ENCODE assay signal across 10 cellular contexts in genomic region chr10:107442035-107442505, GRCh38.
DNase-seq lines count a peak whose midpoint lies in the region; ATAC-seq and TF ChIP-seq lines count a peak whose summit lies in the region.
"Had no signal": no experiment of that assay in that cellular context is flagged by ENCODE, and none has a peak within 500 bp of the region (broad histone marks: within the 10 kb centered on the region; RNA-seq: fewer than 3 reads in every experiment).

No MANE protein-coding gene starts in this region.

- intact Hi-C loops in left ventricle myocardium superior (cut with micrococcal nuclease), result no loop called here
- intact Hi-C loops in left colon (cut with DNase I, micrococcal nuclease), result no loop called here

- no peaks in the 10 kb centered on the region for H3K9me3 ChIP-seq in hepatocyte (ENCODE audit: low read depth)

- H3K36me3 ChIP-seq in brain microvascular endothelial cell (replicated peaks) (no peaks in the 10 kb centered on the region), hepatocyte (replicated peaks; ENCODE audit: insufficient read depth, low read depth) (no peaks in the 10 kb centered on the region)

- no peaks in the 10 kb centered on the region for H3K79me2 ChIP-seq in hepatocyte

- ATAC-seq in GM19468 (IDR thresholded peaks at IDR 0.05; ENCODE audit: extremely low read depth, unreplicated experiment), result peak; percentile 100
- ATAC-seq in HG03139 (IDR thresholded peaks at IDR 0.05; ENCODE audit: unreplicated experiment), result peak; percentile 91
- no peak for ATAC-seq in left ventricle myocardium superior
- ATAC-seq in left colon, result no peak

- in situ Hi-C loops in brain microvascular endothelial cell (cut with HindIII; ENCODE audit: low pct_ligation_motif_present, low sequenced_read_pairs), result no loop called here

- DNase-seq in AG10803 (ENCODE audit: low read depth) (peak; percentile 8), brain microvascular endothelial cell (no peak), Ammon's horn (ENCODE audit: low spot score) (no peak), hepatocyte (ENCODE audit: low spot score) (no peak), left ventricle myocardium superior (no peak), left colon (no peak)
- DNase-seq: CD4-positive, CD25-positive, alpha-beta regulatory T cell had no signal

- TF ChIP-seq CTCF in AG10803 (conservative IDR thresholded peaks at IDR 0.05; ENCODE audit: low read length), result no peak
- TF ChIP-seq CTCF in brain microvascular endothelial cell (IDR thresholded peaks at IDR 0.05; ENCODE audit: low read depth, low read length, missing control alignments), result no peak
- no peak for TF ChIP-seq CTCF in hepatocyte (IDR thresholded peaks at IDR 0.05; ENCODE audit: poor library complexity)

- H3K4me1 ChIP-seq in hepatocyte (ENCODE audit: insufficient read depth), result no peaks in the 10 kb centered on the region

- whole genome bisulfite sequencing in hepatocyte (ENCODE audit: low lambda C conversion rate, missing lambda C conversion rate), result 53% methylated on average over 5 of the region's 5 CpGs

- H3K27me3 ChIP-seq in brain microvascular endothelial cell (replicated peaks) (no peaks in the 10 kb centered on the region), hepatocyte (no peaks in the 10 kb centered on the region)

- H3K4me2 ChIP-seq in hepatocyte, result no peak overlapping the region

- no peaks in the 10 kb centered on the region for H3K9me2 ChIP-seq in hepatocyte (replicated peaks; ENCODE audit: insufficient read depth)

- H3K4me3 ChIP-seq in AG10803 (ENCODE audit: low read length) (no peak overlapping the region), brain microvascular endothelial cell (ENCODE audit: low read depth, low read length) (peak overlapping the region; percentile 9), hepatocyte (no peak overlapping the region)
- H3K4me3 ChIP-seq: skin epidermis had no signal

- no peak overlapping the region for H2AFZ ChIP-seq in hepatocyte

- no peaks in the 10 kb centered on the region for H4K20me1 ChIP-seq in hepatocyte (ENCODE audit: insufficient read depth, poor library complexity, severe bottlenecking)

- no peak overlapping the region for H3K27ac ChIP-seq in brain microvascular endothelial cell
- no peak overlapping the region for H3K27ac ChIP-seq in hepatocyte
- H3K27ac ChIP-seq: skin epidermis had no signal

Comparison
In these comparisons a context has a peak if more than half of its experiments do, and no peak if none do; other contexts are left out.
1. ATAC-seq: peak in GM19468 (single experiment) and HG03139 (single experiment); none in left ventricle myocardium superior (single experiment) and left colon (single experiment).